In the genomic region with DNA sequence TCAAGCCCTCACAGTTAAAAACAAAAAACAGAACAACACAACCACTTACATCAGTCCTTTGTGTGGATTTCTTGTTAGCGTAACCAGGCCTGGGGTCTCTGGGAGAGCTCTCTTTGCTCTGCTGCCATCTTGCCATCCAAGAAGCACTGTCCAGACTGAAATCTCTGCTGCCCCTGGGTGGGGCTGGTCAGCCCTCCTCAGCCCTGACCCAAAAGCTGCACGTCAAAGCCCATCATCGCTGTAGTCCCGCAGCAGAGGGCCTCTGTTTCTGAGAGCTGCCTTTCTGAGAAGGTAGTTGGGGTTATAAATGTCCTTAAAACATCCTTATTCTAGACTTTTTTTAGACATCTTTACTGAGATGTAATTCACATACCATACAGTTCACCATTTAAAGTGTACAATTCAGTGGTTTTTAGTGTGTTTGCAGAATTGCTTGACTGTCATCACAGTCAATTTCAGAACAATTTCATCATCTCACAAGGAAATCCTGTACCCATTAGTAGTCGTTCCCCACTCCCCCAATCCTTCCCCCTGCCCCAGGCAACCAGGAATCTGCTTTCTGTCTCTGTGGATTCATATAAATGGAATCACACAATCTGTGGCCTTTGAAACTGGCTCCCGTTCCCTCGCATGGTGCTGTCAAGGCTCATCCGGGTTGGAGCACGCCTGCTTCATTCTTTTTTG, we compare ENCODE assay signal across 19 cellular contexts.
"Had no signal": no experiment of that assay in that cellular context is flagged by ENCODE, and none has a peak within 500 bp of the region (broad histone marks: within the 10 kb centered on the region; RNA-seq: fewer than 3 reads in every experiment).

No MANE protein-coding gene starts in this region.

- H3K9me3 ChIP-seq: gastrocnemius medialis, lower lobe of right lung, ovary, psoas muscle, sigmoid colon, stomach, testis, tibial artery had no signal

- H3K4me3 ChIP-seq: gastrocnemius medialis, lower lobe of right lung, ovary, psoas muscle, sigmoid colon, stomach, testis, tibial artery had no signal

- H3K36me3 ChIP-seq: gastrocnemius medialis, ovary, sigmoid colon, tibial artery had no signal

- H3K27me3 Mint-ChIP-seq: naive thymus-derived CD8-positive, alpha-beta T cell; stimulated activated memory B cell treated with anti-CD40 and anti-IgM and Interleukin-4, amounts not matched to agents 10 μg/mL and 1 μg/mL and 100 μg/mL, for 72 hours; type B pancreatic cell had no signal

- H3K4me1 ChIP-seq: lower lobe of right lung, psoas muscle, sigmoid colon, testis, tibial artery had no signal

- H3K27ac Mint-ChIP-seq: naive thymus-derived CD8-positive, alpha-beta T cell; nephron progenitor cell; stimulated activated memory B cell treated with anti-CD40 and anti-IgM and Interleukin-4, amounts not matched to agents 10 μg/mL and 1 μg/mL and 100 μg/mL, for 72 hours; type B pancreatic cell had no signal

- H3K4me3 Mint-ChIP-seq: naive thymus-derived CD8-positive, alpha-beta T cell; nephron progenitor cell; stimulated activated memory B cell treated with anti-CD40 and anti-IgM and Interleukin-4, amounts not matched to agents 10 μg/mL and 1 μg/mL and 100 μg/mL, for 72 hours; type B pancreatic cell had no signal

- H3K27me3 ChIP-seq: gastrocnemius medialis, ovary, sigmoid colon, stomach, testis, tibial artery had no signal

- DNase-seq: cortex of kidney; effector CD8-positive, alpha-beta T cell; erythroblast; gastrocnemius medialis; head of caudate nucleus; left ventricle myocardium superior; lower lobe of right lung; naive thymus-derived CD8-positive, alpha-beta T cell; nephron progenitor cell; ovary; psoas muscle; right cardiac atrium; sigmoid colon; stimulated activated CD4-positive, alpha-beta T cell treated with anti-CD3 and anti-CD28 coated beads, Interleukin-4, amount 100 ng/mL, for 4 hours; stomach; testis; tibial artery had no signal

- H3K27ac ChIP-seq: gastrocnemius medialis, lower lobe of right lung, ovary, psoas muscle, sigmoid colon, stomach, testis, tibial artery had no signal

- H3K9me3 Mint-ChIP-seq: naive thymus-derived CD8-positive, alpha-beta T cell; stimulated activated memory B cell treated with anti-CD40 and anti-IgM and Interleukin-4, amounts not matched to agents 10 μg/mL and 1 μg/mL and 100 μg/mL, for 72 hours; type B pancreatic cell had no signal
